In genomic region chr15:78067328-78068241, GRCh38 we compare ENCODE assay signal across 10 cellular contexts. TPM values are rescaled to one million over a fixed set of nuclear protein-coding genes. Genes with fewer than 3 reads are reported as not detected.
DNase-seq lines count a peak whose midpoint lies in the region; ATAC-seq and TF ChIP-seq lines count a peak whose summit lies in the region.
"Had no signal": no experiment of that assay in that cellular context is flagged by ENCODE, and none has a peak within 500 bp of the region (broad histone marks: within the 10 kb centered on the region; RNA-seq: fewer than 3 reads in every experiment).

No MANE protein-coding gene starts in this region.

- no peaks in the 10 kb centered on the region for H3K36me3 ChIP-seq in sigmoid colon

- no peaks in the 10 kb centered on the region for H3K27me3 ChIP-seq in sigmoid colon

- no peak for TF ChIP-seq POLR2A in sigmoid colon (IDR thresholded peaks at IDR 0.05)

- no peak for TF ChIP-seq CTCF in sigmoid colon (IDR thresholded peaks at IDR 0.05)

- H3K27ac ChIP-seq in sigmoid colon: peak overlapping the region; percentile 69 to 90 (median 77)

- WGBS in sigmoid colon, 2 donors: 4 to 37% methylated on average over 1 of the region's 1 CpG

- intact Hi-C loops in sigmoid colon (cut with DNase I): no loop called here

- H3K9me3 ChIP-seq in sigmoid colon: no peaks in the 10 kb centered on the region

- no peak for ATAC-seq in HG03095 (IDR thresholded peaks at IDR 0.05; ENCODE audit: unreplicated experiment)
- no peak for ATAC-seq in GM21825 (IDR thresholded peaks at IDR 0.05; ENCODE audit: unreplicated experiment)

- no peak overlapping the region for H3K4me3 ChIP-seq in sigmoid colon

- TF ChIP-seq EP300 in sigmoid colon (IDR thresholded peaks at IDR 0.05): no peak

- H3K4me1 ChIP-seq in sigmoid colon: peaks cover 0 to 96% (median 90%) of the 10 kb centered on the region in 4 donors

- DNase-seq in ELF-1 (ENCODE audit: low read depth, low spot score) (peak; percentile 62), NCI-H446 treated with DMSO at 0.1 percent for 48 hours (lab: John Stamatoyannopoulos, UW) (peak; percentile 44), dedifferentiated amniotic fluid mesenchymal stem cell (ENCODE audit: extremely low spot score) (peak; percentile 40), sigmoid colon (peak; percentile 61), activated gamma-delta T cell (lab: John Stamatoyannopoulos, UW) (no peak), islet precursor cell (no peak)
- DNase-seq: Kasumi-1 had no signal

RNA-seq across cellular contexts. Expression of gene TBC1D2B, which starts 9.9 kb away (rescaled TPM):
- 10 to 100 TPM; 25.3 to 47.1 (median 37.6) TPM for total RNA-seq in sigmoid colon
- 10 to 100 TPM in 2 of 3 donors, 1 to 10 TPM in 1; 7.6 to 30.3 (median 13.2) TPM for polyA plus RNA-seq in sigmoid colon

RNA-seq across cellular contexts. Expression of gene SH2D7, which starts 24.8 kb away (rescaled TPM):
- not detected for total RNA-seq in sigmoid colon
- polyA plus RNA-seq in sigmoid colon: 1 to 10 TPM in 2 of 3 donors, under 1 TPM in 1; 0.69 to 3.0 (median 2.5) TPM
- polyA plus RNA-seq: keratinocyte had no signal

Comparison
In these comparisons a context has a peak if more than half of its experiments do, and no peak if none do; other contexts are left out.
1. DNase-seq: peak in ELF-1 (single experiment), NCI-H446 treated with DMSO at 0.1 percent for 48 hours (single experiment), dedifferentiated amniotic fluid mesenchymal stem cell (single experiment) and sigmoid colon (single experiment); none in activated gamma-delta T cell (single experiment) and islet precursor cell (single experiment).